ENCODE assay signal across 6 cellular contexts in genomic region chr6:69423785-69424184, GRCh38.
"Had no signal": no experiment of that assay in that cellular context is flagged by ENCODE, and none has a peak within 500 bp of the region (broad histone marks: within the 10 kb centered on the region; RNA-seq: fewer than 3 reads in every experiment).

No MANE protein-coding gene starts in this region.

- ATAC-seq: GM23338, HepG2 had no signal

- H3K27ac ChIP-seq: HL-60 had no signal

- H3K4me3 ChIP-seq: GM23338 had no signal

- DNase-seq: H9, HCEC 1CT, KBM-7 had no signal

- H2AFZ ChIP-seq: GM23338 had no signal

- H3K4me2 ChIP-seq: GM23338 had no signal
